In the genomic region with DNA sequence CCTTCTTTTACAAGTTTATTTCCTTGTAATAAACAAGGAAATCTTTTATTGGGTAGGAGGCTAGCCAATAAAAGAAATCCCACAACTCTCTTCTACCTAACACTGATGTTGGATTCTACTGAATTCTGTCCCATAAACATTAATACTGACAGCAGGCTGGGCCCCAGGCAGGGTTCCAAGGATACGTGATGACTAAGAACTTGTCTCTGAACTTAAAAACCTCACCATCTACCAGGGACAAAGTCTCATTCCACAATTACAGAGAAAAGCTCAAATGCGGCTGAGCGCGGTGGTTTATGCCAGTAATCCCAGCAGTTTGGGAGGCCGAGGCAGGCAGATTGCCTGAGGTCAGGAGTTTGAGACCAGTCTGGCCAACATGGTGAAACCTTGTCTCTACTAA, we compare ENCODE assay signal across 15 cellular contexts.
A peak's percentile ranks its signal among the peaks of the same experiment; 100 is the strongest.
DNase-seq lines count a peak whose midpoint lies in the region; ATAC-seq and TF ChIP-seq lines count a peak whose summit lies in the region.
"Had no signal": no experiment of that assay in that cellular context is flagged by ENCODE, and none has a peak within 500 bp of the region (broad histone marks: within the 10 kb centered on the region; RNA-seq: fewer than 3 reads in every experiment).

No MANE protein-coding gene starts in this region.

- H3K79me1 ChIP-seq in mesenchymal stem cell (replicated peaks; ENCODE audit: low read length, poor library complexity, severe bottlenecking), result peaks cover 35% of the 10 kb centered on the region

- H2AK5ac ChIP-seq in mesenchymal stem cell (ENCODE audit: low read length, severe bottlenecking), result no peak overlapping the region

- H4K91ac ChIP-seq in mesenchymal stem cell (ENCODE audit: low read length), result no peak overlapping the region

- ATAC-seq in HG02938 (IDR thresholded peaks at IDR 0.05; ENCODE audit: unreplicated experiment), result no peak
- ATAC-seq: stimulated activated naive CD8-positive, alpha-beta T cell treated with anti-CD3 and anti-CD28 coated beads, Interleukin-15, Interleukin-2, amounts not matched to agents 100 U/mL and 50 U/mL, for 24 hours had no signal

- TF ChIP-seq CTCF in colonic mucosa (IDR thresholded peaks at IDR 0.05), result no peak
- TF ChIP-seq CTCF in ovary (IDR thresholded peaks at IDR 0.05), result no peak

- H3K4me3 ChIP-seq in colonic mucosa (no peak overlapping the region), mesenchymal stem cell (ENCODE audit: insufficient read depth in 1 of 2, low read depth in 1 of 2, low read length in 2 of 2) (no peak overlapping the region), ovary (no peak overlapping the region)
- H3K4me3 ChIP-seq: Peyer's patch, skin epidermis had no signal

- H3K4me2 ChIP-seq in mesenchymal stem cell (ENCODE audit: low read length, poor library complexity, severe bottlenecking), result no peak overlapping the region

- H3K27me3 ChIP-seq in colonic mucosa (no peaks in the 10 kb centered on the region), mesenchymal stem cell (ENCODE audit: control insufficient read depth in 1 of 2, insufficient read depth in 1 of 2, low read length in 2 of 2) (no peaks in the 10 kb centered on the region), ovary (no peaks in the 10 kb centered on the region)
- H3K27me3 ChIP-seq: Peyer's patch had no signal

- H2BK12ac ChIP-seq in mesenchymal stem cell (ENCODE audit: low read length in 2 of 2), result no peak overlapping the region

- H2BK120ac ChIP-seq in mesenchymal stem cell (ENCODE audit: low read depth, low read length), result no peak overlapping the region

- H4K8ac ChIP-seq in mesenchymal stem cell (ENCODE audit: low read length), result no peak overlapping the region

- H3K18ac ChIP-seq in mesenchymal stem cell (ENCODE audit: low read depth in 1 of 2, low read length in 2 of 2), result no peak overlapping the region

- whole genome bisulfite sequencing in mesenchymal stem cell, result 95% methylated on average over 5 of the region's 5 CpGs
- 75 to 93% (median 87%) methylated on average over 5 of the region's 5 CpGs for WGBS in ovary, 3 donors

- TF ChIP-seq POLR2A in ovary (IDR thresholded peaks at IDR 0.05), result no peak

- H3K36me3 ChIP-seq in colonic mucosa (peaks cover 6% of the 10 kb centered on the region), mesenchymal stem cell (ENCODE audit: control insufficient read depth in 1 of 2, insufficient read depth in 2 of 2, low read depth in 1 of 2, low read length in 2 of 2) (peaks cover 36 to 94% of the 10 kb centered on the region in 2 experiments), ovary (no peaks in the 10 kb centered on the region)

- DNase-seq in AG08396 (ENCODE audit: low spot score), result peak; percentile 70
- peak; percentile 36 for DNase-seq in LHCN-M2 (ENCODE audit: low read depth)
- DNase-seq in colonic mucosa, result peak; percentile 34
- peak; percentile 23 for DNase-seq in mesenchymal stem cell
- DNase-seq in superior temporal gyrus (ENCODE audit: extremely low spot score), result no peak
- no peak for DNase-seq in middle frontal gyrus (ENCODE audit: extremely low spot score, low spot score)
- no peak for DNase-seq in ovary
- DNase-seq: activated naive CD4-positive, alpha-beta T cell treated with Interleukin-2 at 50 U/mL for 16 hours; DMS153; NCI-H1930; NCI-H69; stimulated activated naive CD8-positive, alpha-beta T cell treated with anti-CD3 and anti-CD28 coated beads, Interleukin-15, Interleukin-2, amounts not matched to agents 100 U/mL and 50 U/mL, for 24 hours had no signal

- H3K9ac ChIP-seq in colonic mucosa (ENCODE audit: low read depth in 2 of 2, low read length in 2 of 2) (no peak overlapping the region), mesenchymal stem cell (ENCODE audit: low read length) (no peak overlapping the region)

- intact Hi-C loops in colonic mucosa (cut with DNase I) (no loop called here), ovary (cut with DNase I) (no loop called here)

- no peak overlapping the region for H2BK15ac ChIP-seq in mesenchymal stem cell (ENCODE audit: low read depth, poor library complexity, severe bottlenecking)

- no peaks in the 10 kb centered on the region for H3K9me3 ChIP-seq in colonic mucosa
- H3K9me3 ChIP-seq in mesenchymal stem cell (ENCODE audit: control insufficient read depth, low read length), result no peaks in the 10 kb centered on the region
- no peaks in the 10 kb centered on the region for H3K9me3 ChIP-seq in ovary
- H3K9me3 ChIP-seq: Peyer's patch had no signal

- H3K23ac ChIP-seq in mesenchymal stem cell (ENCODE audit: low read length in 2 of 2), result no peak overlapping the region

- H2BK5ac ChIP-seq in mesenchymal stem cell (ENCODE audit: low read depth, low read length, poor library complexity, severe bottlenecking), result no peak overlapping the region

- no peak overlapping the region for H2AFZ ChIP-seq in mesenchymal stem cell (ENCODE audit: low read depth, low read length)

- no peak for TF ChIP-seq EP300 in ovary (IDR thresholded peaks at IDR 0.05)

- H3K27ac ChIP-seq in colonic mucosa (no peak overlapping the region), mesenchymal stem cell (ENCODE audit: low read length, poor library complexity, severe bottlenecking) (no peak overlapping the region), ovary (no peak overlapping the region)
- H3K27ac ChIP-seq: skin epidermis had no signal

- H3K4me1 ChIP-seq in colonic mucosa (no peaks in the 10 kb centered on the region), mesenchymal stem cell (ENCODE audit: control insufficient read depth, insufficient read depth, low read depth, low read length) (no peaks in the 10 kb centered on the region), ovary (ENCODE audit: insufficient read depth) (no peaks in the 10 kb centered on the region)
- H3K4me1 ChIP-seq: Peyer's patch had no signal

- H3K4ac ChIP-seq in mesenchymal stem cell (ENCODE audit: low read depth in 1 of 2, low read length in 2 of 2), result no peak overlapping the region

- no peak overlapping the region for H3K14ac ChIP-seq in mesenchymal stem cell (ENCODE audit: low read length in 2 of 2)

Comparison
In these comparisons a context has a peak if more than half of its experiments do, and no peak if none do; other contexts are left out.
1. DNase-seq: peak in AG08396 (single experiment), LHCN-M2 (single experiment), colonic mucosa (single experiment) and mesenchymal stem cell (single experiment); none in superior temporal gyrus (single experiment), middle frontal gyrus (single experiment) and ovary (0 of 5).